7 cellular contexts compared by ENCODE assay signal in genomic region chr1:63774617-63775417, GRCh38. TPM values are rescaled to one million over a fixed set of nuclear protein-coding genes. Genes with fewer than 3 reads are reported as not detected.
DNase-seq lines count a peak whose midpoint lies in the region; ATAC-seq and TF ChIP-seq lines count a peak whose summit lies in the region.

No MANE protein-coding gene starts in this region.

- ATAC-seq in HG02885 (IDR thresholded peaks at IDR 0.05; ENCODE audit: poor library complexity, unreplicated experiment) (peak; percentile 22), HG03045 (IDR thresholded peaks at IDR 0.05; ENCODE audit: unreplicated experiment) (no peak), GM19328 (IDR thresholded peaks at IDR 0.05; ENCODE audit: unreplicated experiment) (no peak)

- DNase-seq in GM03348 (ENCODE audit: low spot score) (peak; percentile 70), germinal center (ENCODE audit: low spot score) (peak; percentile 12), neural crest cell (ENCODE audit: low read depth, low spot score) (peak; percentile 51)
- no peak for DNase-seq in activated CD4-positive, alpha-beta memory T cell treated with anti-CD3 and anti-CD28 coated beads, Interleukin-2, amount 10 ng/mL, durations not matched to agents 7 days and 5 days

- POLR2A ChIA-PET in activated CD4-positive, alpha-beta memory T cell treated with anti-CD3 and anti-CD28 coated beads, Interleukin-2, amount 10 ng/mL, durations not matched to agents 7 days and 5 days (lab: Charles Lee), result no interaction called here

- H3K9me3 Mint-ChIP-seq in activated CD4-positive, alpha-beta memory T cell treated with anti-CD3 and anti-CD28 coated beads, Interleukin-2, amount 10 ng/mL, durations not matched to agents 7 days and 5 days, result no peaks in the 10 kb centered on the region
- no peaks in the 10 kb centered on the region for H3K9me3 Mint-ChIP-seq in neural crest cell

- peak overlapping the region; percentile 37 for H3K4me3 Mint-ChIP-seq in activated CD4-positive, alpha-beta memory T cell treated with anti-CD3 and anti-CD28 coated beads, Interleukin-2, amount 10 ng/mL, durations not matched to agents 7 days and 5 days
- peak overlapping the region; percentile 97 for H3K4me3 Mint-ChIP-seq in neural crest cell

- TF ChIP-seq CTCF in neural crest cell (conservative IDR thresholded peaks at IDR 0.05), result no peak

- peaks cover 75% of the 10 kb centered on the region for H3K27me3 Mint-ChIP-seq in activated CD4-positive, alpha-beta memory T cell treated with anti-CD3 and anti-CD28 coated beads, Interleukin-2, amount 10 ng/mL, durations not matched to agents 7 days and 5 days
- peaks cover 7% of the 10 kb centered on the region for H3K27me3 Mint-ChIP-seq in neural crest cell (ENCODE audit: low read depth)

- no peak overlapping the region for H3K27ac Mint-ChIP-seq in activated CD4-positive, alpha-beta memory T cell treated with anti-CD3 and anti-CD28 coated beads, Interleukin-2, amount 10 ng/mL, durations not matched to agents 7 days and 5 days
- H3K27ac Mint-ChIP-seq in neural crest cell (ENCODE audit: unreplicated experiment), result peak overlapping the region; percentile 58

- peaks cover 19% of the 10 kb centered on the region for H3K4me1 Mint-ChIP-seq in activated CD4-positive, alpha-beta memory T cell treated with anti-CD3 and anti-CD28 coated beads, Interleukin-2, amount 10 ng/mL, durations not matched to agents 7 days and 5 days
- H3K4me1 Mint-ChIP-seq in neural crest cell, result peaks cover 56% of the 10 kb centered on the region

- CTCF ChIA-PET in activated CD4-positive, alpha-beta memory T cell treated with anti-CD3 and anti-CD28 coated beads, Interleukin-2, amount 10 ng/mL, durations not matched to agents 7 days and 5 days (lab: Charles Lee), result no interaction called here

- H3K36me3 Mint-ChIP-seq in activated CD4-positive, alpha-beta memory T cell treated with anti-CD3 and anti-CD28 coated beads, Interleukin-2, amount 10 ng/mL, durations not matched to agents 7 days and 5 days (ENCODE audit: low read depth), result no peaks in the 10 kb centered on the region
- no peaks in the 10 kb centered on the region for H3K36me3 Mint-ChIP-seq in neural crest cell (ENCODE audit: low read depth)

RNA-seq across cellular contexts. Expression of gene ROR1, which starts 1.0 kb away (rescaled TPM):
- under 1 TPM in 1 of 2 experiments, not detected in 1; 0.10 TPM for total RNA-seq in activated CD4-positive, alpha-beta memory T cell treated with anti-CD3 and anti-CD28 coated beads, Interleukin-2, amount 10 ng/mL, durations not matched to agents 7 days and 5 days
- 10.8 and 11.0 TPM in 2 replicates for total RNA-seq in neural crest cell

Comparison
In these comparisons a context has a peak if more than half of its experiments do, and no peak if none do; other contexts are left out.
1. RNA of gene ROR1, which starts 1.0 kb away (total RNA-seq): 10.8 to 11.0 TPM in neural crest cell; 0.10 TPM in activated CD4-positive, alpha-beta memory T cell treated with anti-CD3 and anti-CD28 coated beads, Interleukin-2, amount 10 ng/mL, durations not matched to agents 7 days and 5 days; every median in the first group is over 10 times any median in the second.